In the genomic region with DNA sequence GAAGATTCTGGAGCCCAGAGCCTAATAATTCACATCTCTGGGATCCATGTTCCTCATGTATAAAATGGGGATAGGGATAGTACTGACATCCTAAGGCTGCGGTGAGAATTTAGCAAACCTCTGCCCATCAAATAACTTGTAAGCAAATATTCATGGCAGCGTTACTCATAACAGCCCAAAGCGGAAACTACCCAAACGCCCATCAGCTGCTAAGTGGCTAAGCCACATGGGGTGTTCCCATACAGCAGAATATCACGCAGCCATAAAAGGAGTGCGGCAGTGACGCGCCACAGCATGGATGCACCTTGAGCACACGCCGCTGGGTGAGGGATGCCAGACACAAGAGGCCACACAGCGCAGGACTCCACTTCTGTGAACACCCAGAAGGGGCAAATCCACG, we compare ENCODE assay signal across 34 cellular contexts. TPM values are rescaled to one million over a fixed set of nuclear protein-coding genes. Genes with fewer than 3 reads are reported as not detected.
A peak's percentile ranks its signal among the peaks of the same experiment; 100 is the strongest.
DNase-seq lines count a peak whose midpoint lies in the region; ATAC-seq and TF ChIP-seq lines count a peak whose summit lies in the region.
"Had no signal": no experiment of that assay in that cellular context is flagged by ENCODE, and none has a peak within 500 bp of the region (broad histone marks: within the 10 kb centered on the region; RNA-seq: fewer than 3 reads in every experiment).

No MANE protein-coding gene starts in this region.

- H3K4me1 ChIP-seq in gastroesophageal sphincter = peaks cover 3 to 34% (median 6%) of the 10 kb centered on the region in 3 donors

- peaks cover 0 to 96% of the 10 kb centered on the region in 2 donors for H3K36me3 ChIP-seq in gastroesophageal sphincter

- no peaks in the 10 kb centered on the region for H3K9me3 ChIP-seq in gastroesophageal sphincter
- H3K9me3 ChIP-seq: left lung, neutrophil had no signal

- no peak for TF ChIP-seq CTCF in gastroesophageal sphincter (IDR thresholded peaks at IDR 0.05)

- peak overlapping the region in 3 of 4 donors; percentile 80 to 86 (median 84) for H3K27ac ChIP-seq in gastroesophageal sphincter
- H3K27ac ChIP-seq: left lung, neutrophil, WERI-Rb-1 had no signal

- H3K27me3 ChIP-seq in gastroesophageal sphincter = no peaks in the 10 kb centered on the region
- H3K27me3 ChIP-seq: left lung, neutrophil had no signal

- DNase-seq in activated CD4-positive, alpha-beta T cell treated with anti-CD3 and anti-CD28 coated beads for 48 hours = peak; percentile 18
- DNase-seq in activated CD4-positive, alpha-beta T cell treated with anti-CD3 and anti-CD28 coated beads, Interleukin-2, amount 50 U/mL, for 1 hour = no peak
- peak; percentile 30 for DNase-seq in stimulated activated naive CD4-positive, alpha-beta T cell treated with Interleukin-2 at 50 U/mL for 16 hours (lab: John Stamatoyannopoulos, UW)
- DNase-seq in stimulated activated naive CD4-positive, alpha-beta T cell (lab: John Stamatoyannopoulos, UW) = no peak
- no peak for DNase-seq in SIG-M5 (lab: John Stamatoyannopoulos, UW)
- DNase-seq in COLO829 (ENCODE audit: low spot score) = no peak
- DNase-seq: activated CD4-positive, alpha-beta T cell treated with anti-CD3 and anti-CD28 coated beads, Interleukin-2, amount 50 U/mL, for 4 hours; activated effector memory CD4-positive, alpha-beta T cell treated with anti-CD3 and anti-CD28 coated beads, Interleukin-2, amount 50 U/mL, for 16 hours; Calu3; central memory CD4-positive, alpha-beta T cell; cortex of kidney; DMS79 treated with DMSO at 0.1 percent for 48 hours; effector memory CD4-positive, alpha-beta T cell; erythroblast; foreskin fibroblast; GDM1; GOT3; head of caudate nucleus; islet precursor cell; mesendoderm; NCI-H1105; NCI-H187 treated with DMSO at 0.1 percent for 48 hours; NCI-H2171; NCI-H82; right cardiac atrium; stimulated activated CD4-positive, alpha-beta T cell treated with anti-CD3 and anti-CD28 coated beads, Interleukin-4, amount 100 ng/mL, for 4 hours; T-helper 9 cell; WERI-Rb-1 had no signal

- no peak for ATAC-seq in gastroesophageal sphincter
- ATAC-seq in GM18870 (IDR thresholded peaks at IDR 0.05; ENCODE audit: unreplicated experiment) = no peak
- ATAC-seq: left lung, right cardiac atrium had no signal

- TF ChIP-seq POLR2A in gastroesophageal sphincter (IDR thresholded peaks at IDR 0.05) = no peak

- H3K4me3 ChIP-seq in gastroesophageal sphincter = no peak overlapping the region
- H3K4me3 ChIP-seq: left lung had no signal

- 78 to 92% methylated on average over 4 to 8 of the region's 12 CpGs for WGBS in gastroesophageal sphincter (ENCODE audit: low coverage in 1 of 2), 2 donors

- TF ChIP-seq EP300 in gastroesophageal sphincter (IDR thresholded peaks at IDR 0.05) = no peak

RNA-seq across cellular contexts. Expression of a gene that starts 19.7 kb away (rescaled TPM):
- total RNA-seq in gastroesophageal sphincter = 10 to 100 TPM; 17.5 to 34.3 (median 26.0) TPM

RNA-seq across cellular contexts. Expression of a gene that starts 20.4 kb away (rescaled TPM):
- total RNA-seq in gastroesophageal sphincter = 10 to 100 TPM in 2 of 4 donors, 1 to 10 TPM in 2; 5.5 to 20.9 (median 11.4) TPM

RNA-seq across cellular contexts. Expression of a gene that starts 44.5 kb away (rescaled TPM):
- total RNA-seq in gastroesophageal sphincter = 1 to 10 TPM in 3 of 4 donors, under 1 TPM in 1; 0.85 to 3.6 (median 1.3) TPM
- total RNA-seq: A172, Calu3, NCI-H460 had no signal

Comparison
In these comparisons a context has a peak if more than half of its experiments do, and no peak if none do; other contexts are left out.
1. DNase-seq: peak in activated CD4-positive, alpha-beta T cell treated with anti-CD3 and anti-CD28 coated beads for 48 hours (single experiment) and stimulated activated naive CD4-positive, alpha-beta T cell treated with Interleukin-2 at 50 U/mL for 16 hours (single experiment); none in activated CD4-positive, alpha-beta T cell treated with anti-CD3 and anti-CD28 coated beads, Interleukin-2, amount 50 U/mL, for 1 hour (single experiment), stimulated activated naive CD4-positive, alpha-beta T cell (0 of 6), SIG-M5 (single experiment) and COLO829 (single experiment).